ENCODE assay signal across 12 cellular contexts in genomic region chr2:19643117-19643518, GRCh38.
A peak's percentile ranks its signal among the peaks of the same experiment; 100 is the strongest.
DNase-seq lines count a peak whose midpoint lies in the region; ATAC-seq and TF ChIP-seq lines count a peak whose summit lies in the region.
"Had no signal": no experiment of that assay in that cellular context is flagged by ENCODE, and none has a peak within 500 bp of the region (broad histone marks: within the 10 kb centered on the region; RNA-seq: fewer than 3 reads in every experiment).

No MANE protein-coding gene starts in this region.

- H2AFZ ChIP-seq in OCI-LY3 (ENCODE audit: low read depth, low read length) = no peak overlapping the region

- H3K4me2 ChIP-seq in OCI-LY3 (ENCODE audit: low read length) = peak overlapping the region; percentile 66

- no peaks in the 10 kb centered on the region for H3K79me2 ChIP-seq in OCI-LY3 (ENCODE audit: low read length)

- H3K9me3 ChIP-seq in OCI-LY3 (ENCODE audit: insufficient read depth, low read length) = no peaks in the 10 kb centered on the region
- H3K9me3 ChIP-seq in esophagus squamous epithelium = no peaks in the 10 kb centered on the region
- H3K9me3 ChIP-seq in testis = no peaks in the 10 kb centered on the region

- H4K20me1 ChIP-seq in OCI-LY3 (ENCODE audit: insufficient read depth, low read length) = no peaks in the 10 kb centered on the region

- H3K4me3 ChIP-seq in OCI-LY3 (ENCODE audit: low read length) = peak overlapping the region; percentile 18
- no peak overlapping the region for H3K4me3 ChIP-seq in esophagus squamous epithelium
- no peak overlapping the region for H3K4me3 ChIP-seq in testis
- H3K4me3 ChIP-seq: coronary artery had no signal

- H3K4me1 ChIP-seq in OCI-LY3 (ENCODE audit: low read length) (peaks cover 69% of the 10 kb centered on the region), esophagus squamous epithelium (no peaks in the 10 kb centered on the region), testis (no peaks in the 10 kb centered on the region)

- no peaks in the 10 kb centered on the region for H3K27me3 ChIP-seq in OCI-LY3 (ENCODE audit: low read depth, low read length)
- H3K27me3 ChIP-seq in esophagus squamous epithelium = no peaks in the 10 kb centered on the region
- H3K27me3 ChIP-seq in testis = no peaks in the 10 kb centered on the region

- H3K9ac ChIP-seq in OCI-LY3 (ENCODE audit: low read length) = peak overlapping the region; percentile 57

- H3K36me3 ChIP-seq in OCI-LY3 (replicated peaks; ENCODE audit: low read depth, low read length) = no peaks in the 10 kb centered on the region
- no peaks in the 10 kb centered on the region for H3K36me3 ChIP-seq in esophagus squamous epithelium
- no peaks in the 10 kb centered on the region for H3K36me3 ChIP-seq in testis (ENCODE audit: low read depth, missing control alignments)

- DNase-seq in NCI-H524 (lab: John Stamatoyannopoulos, UW) (no peak), epidermal melanocyte (ENCODE audit: insufficient read length, low spot score) (no peak), esophagus squamous epithelium (lab: John Stamatoyannopoulos, UW) (no peak), testis (no peak)
- DNase-seq: AML-193, NCI-H1092 treated with DMSO at 0.1 percent for 48 hours had no signal

- no peak for TF ChIP-seq POLR2A in esophagus squamous epithelium (IDR thresholded peaks at IDR 0.05)
- no peak for TF ChIP-seq POLR2A in testis (IDR thresholded peaks at IDR 0.05)

- ATAC-seq in GM18498 (IDR thresholded peaks at IDR 0.05; ENCODE audit: unreplicated experiment) (peak; percentile 78), GM19468 (IDR thresholded peaks at IDR 0.05; ENCODE audit: extremely low read depth, unreplicated experiment) (peak; percentile 73), HG03045 (IDR thresholded peaks at IDR 0.05; ENCODE audit: unreplicated experiment) (peak; percentile 63)
- ATAC-seq: Panc1 had no signal

- intact Hi-C loops in esophagus squamous epithelium (cut with DNase I) (no loop called here), testis (cut with DNase I; ENCODE audit: low total_unique reads) (no loop called here)

- H3K27ac ChIP-seq in OCI-LY3 (ENCODE audit: low read length) (peak overlapping the region; percentile 91), esophagus squamous epithelium (no peak overlapping the region), testis (no peak overlapping the region)
- H3K27ac ChIP-seq: coronary artery had no signal

- TF ChIP-seq CTCF in OCI-LY3 (IDR thresholded peaks at IDR 0.05; ENCODE audit: low read depth, low read length) (no peak), esophagus squamous epithelium (IDR thresholded peaks at IDR 0.05) (no peak), testis (IDR thresholded peaks at IDR 0.05) (no peak)

- 66 to 77% methylated on average over 3 of the region's 3 CpGs for WGBS in esophagus squamous epithelium, 2 donors
- 80 to 83% methylated on average over 3 of the region's 3 CpGs for WGBS in testis, 2 donors
